In genomic region chr5:64486163-64486562, GRCh38 we compare ENCODE assay signal across 9 cellular contexts. TPM values are rescaled to one million over a fixed set of nuclear protein-coding genes. Genes with fewer than 3 reads are reported as not detected.
"Had no signal": no experiment of that assay in that cellular context is flagged by ENCODE, and none has a peak within 500 bp of the region (broad histone marks: within the 10 kb centered on the region; RNA-seq: fewer than 3 reads in every experiment).

No MANE protein-coding gene starts in this region.

- ATAC-seq: HepG2, K562 had no signal

- H3K4me3 ChIP-seq: K562 had no signal

- DNase-seq: IMR-90, KBM-7 had no signal

- H3K27ac ChIP-seq: HL-60 had no signal

- FAIRE-seq: HepG2, HTR-8/SVneo, K562 had no signal

RNA-seq across cellular contexts. Expression of gene RGS7BP, which starts 19.7 kb away (rescaled TPM):
- total RNA-seq: HepG2, HT-29, HT1080, IMR-90, K562 had no signal
- polyA plus RNA-seq: HepG2, IgD-negative memory B cell, IMR-90, K562 had no signal
